9 cellular contexts compared by ENCODE assay signal in the genomic region with DNA sequence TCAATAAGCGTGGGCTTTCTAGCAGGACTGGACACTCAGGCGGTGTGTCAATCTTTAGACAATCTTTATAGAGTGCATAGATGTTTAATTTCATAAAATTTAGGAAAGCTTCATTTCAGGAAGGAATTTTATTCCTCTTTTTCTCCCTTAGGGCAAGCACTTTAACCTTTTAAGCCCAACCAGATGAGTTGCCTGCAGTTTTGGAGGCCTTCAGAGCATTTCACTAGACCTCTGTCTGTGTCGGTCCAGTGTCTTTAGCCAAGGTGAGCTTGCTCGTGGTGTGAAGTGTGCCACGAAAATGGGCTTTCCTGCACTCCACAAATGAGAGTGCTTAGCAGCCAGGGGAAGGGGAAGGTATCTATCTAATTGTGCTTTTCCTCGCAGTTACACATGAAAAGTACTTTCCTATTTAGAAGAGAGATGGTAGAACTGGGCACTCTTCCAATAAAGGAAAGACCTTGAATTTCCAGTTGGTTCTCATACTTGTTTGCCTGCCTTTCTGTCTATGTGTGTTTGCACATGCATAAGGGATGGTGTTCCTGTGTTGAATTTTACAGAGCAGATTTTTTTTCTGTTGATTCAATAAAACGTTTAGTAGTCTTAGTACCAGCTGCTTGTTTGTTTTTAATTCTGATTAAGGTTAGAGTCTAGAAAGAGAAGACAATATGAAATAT. TPM values are rescaled to one million over a fixed set of nuclear protein-coding genes. Genes with fewer than 3 reads are reported as not detected.
DNase-seq lines count a peak whose midpoint lies in the region; ATAC-seq and TF ChIP-seq lines count a peak whose summit lies in the region.
"Had no signal": no experiment of that assay in that cellular context is flagged by ENCODE, and none has a peak within 500 bp of the region (broad histone marks: within the 10 kb centered on the region; RNA-seq: fewer than 3 reads in every experiment).

No MANE protein-coding gene starts in this region.

- 73 to 76% (median 74%) methylated on average over 7 of the region's 7 CpGs for WGBS in psoas muscle, 3 donors

- ATAC-seq in psoas muscle (no peak), HG02870 (IDR thresholded peaks at IDR 0.05; ENCODE audit: unreplicated experiment) (no peak)

- POLR2A ChIA-PET in HEK293T (lab: Yijun Ruan, JAX): interaction anchor here (1.2 kb wide), 1 partner anchor 12 kb away, joined by 4 read pairs; no protein-coding TSS in a partner anchor

- no peaks in the 10 kb centered on the region for H3K9me3 ChIP-seq in psoas muscle

- no peak overlapping the region for H3K27ac Mint-ChIP-seq in endothelial cell (ENCODE audit: unreplicated experiment)

- DNase-seq in NCI-H69 (lab: John Stamatoyannopoulos, UW) (peak; percentile 23), endothelial cell (ENCODE audit: low spot score) (no peak), psoas muscle (no peak), GM10266 (ENCODE audit: extremely low spot score) (no peak), HEK293T (ENCODE audit: extremely low spot score) (no peak), NOMO-1 treated with DMSO at 0.1 percent for 48 hours (lab: John Stamatoyannopoulos, UW; ENCODE audit: unreplicated experiment) (no peak)

- no peak overlapping the region for H3K27ac ChIP-seq in psoas muscle

- peak overlapping the region; percentile 99 for H3K4me3 Mint-ChIP-seq in endothelial cell (ENCODE audit: unreplicated experiment)

- H3K4me3 ChIP-seq in GM08714 (ENCODE audit: low read length) (peak overlapping the region; percentile 60; the same call in 1 of the 2 replicates), psoas muscle (peak overlapping the region; percentile 62)

- no peaks in the 10 kb centered on the region for H3K9me3 Mint-ChIP-seq in endothelial cell (ENCODE audit: unreplicated experiment)

- peaks cover 2% of the 10 kb centered on the region for H3K27me3 Mint-ChIP-seq in endothelial cell (ENCODE audit: unreplicated experiment)

- peaks cover 2% of the 10 kb centered on the region for H3K4me1 Mint-ChIP-seq in endothelial cell (ENCODE audit: unreplicated experiment)

- peaks cover 0 to 32% (median 0%) of the 10 kb centered on the region in 3 donors for H3K27me3 ChIP-seq in psoas muscle (ENCODE audit: insufficient read depth in 3 of 3, low read length in 2 of 3)

- no peak for TF ChIP-seq CTCF in endothelial cell (IDR thresholded peaks at IDR 0.05; ENCODE audit: unreplicated experiment)
- TF ChIP-seq CTCF in psoas muscle (IDR thresholded peaks at IDR 0.05): no peak
- no peak for TF ChIP-seq CTCF in GM10266 (IDR thresholded peaks at IDR 0.05; ENCODE audit: control insufficient read depth, insufficient read depth, low read depth, missing control alignments)

- H3K4me1 ChIP-seq in psoas muscle: no peaks in the 10 kb centered on the region

- CTCF ChIA-PET in HEK293T (lab: Yijun Ruan, JAX): no interaction called here

- no peaks in the 10 kb centered on the region for H3K36me3 ChIP-seq in psoas muscle (ENCODE audit: insufficient read depth in 1 of 2, low read depth in 1 of 2)

- H3K36me3 Mint-ChIP-seq in endothelial cell (ENCODE audit: low read depth, unreplicated experiment): no peaks in the 10 kb centered on the region

- intact Hi-C loops in psoas muscle (cut with DNase I): no loop called here

TF ChIP-seq in HEK293T, 16 proteins besides CTCF, POLR2A, EP300 and RAD21:
- TF ChIP-seq HDGF (IDR thresholded peaks at IDR 0.05; ENCODE audit: borderline replicate concordance) (no peak), FOXM1 (IDR thresholded peaks at IDR 0.05; ENCODE audit: borderline replicate concordance) (no peak), SP1 (IDR thresholded peaks at IDR 0.05) (no peak), FOXK2 (IDR thresholded peaks at IDR 0.05) (no peak)
- TF ChIP-seq, protein P1, sequence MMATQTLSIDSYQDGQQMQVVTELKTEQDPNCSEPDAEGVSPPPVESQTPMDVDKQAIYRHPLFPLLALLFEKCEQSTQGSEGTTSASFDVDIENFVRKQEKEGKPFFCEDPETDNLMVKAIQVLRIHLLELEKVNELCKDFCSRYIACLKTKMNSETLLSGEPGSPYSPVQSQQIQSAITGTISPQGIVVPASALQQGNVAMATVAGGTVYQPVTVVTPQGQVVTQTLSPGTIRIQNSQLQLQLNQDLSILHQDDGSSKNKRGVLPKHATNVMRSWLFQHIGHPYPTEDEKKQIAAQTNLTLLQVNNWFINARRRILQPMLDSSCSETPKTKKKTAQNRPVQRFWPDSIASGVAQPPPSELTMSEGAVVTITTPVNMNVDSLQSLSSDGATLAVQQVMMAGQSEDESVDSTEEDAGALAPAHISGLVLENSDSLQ (IDR thresholded peaks at IDR 0.05): no peak

RNA-seq across cellular contexts. Expression of a gene that starts 53.6 kb away (rescaled TPM):
- total RNA-seq in endothelial cell (ENCODE audit: unreplicated experiment): not detected
- total RNA-seq in psoas muscle: not detected
- not detected for polyA plus RNA-seq in psoas muscle
- total RNA-seq: SK-MEL-5 had no signal
